Comparison of ENCODE assay signal across 8 cellular contexts in the genomic region with DNA sequence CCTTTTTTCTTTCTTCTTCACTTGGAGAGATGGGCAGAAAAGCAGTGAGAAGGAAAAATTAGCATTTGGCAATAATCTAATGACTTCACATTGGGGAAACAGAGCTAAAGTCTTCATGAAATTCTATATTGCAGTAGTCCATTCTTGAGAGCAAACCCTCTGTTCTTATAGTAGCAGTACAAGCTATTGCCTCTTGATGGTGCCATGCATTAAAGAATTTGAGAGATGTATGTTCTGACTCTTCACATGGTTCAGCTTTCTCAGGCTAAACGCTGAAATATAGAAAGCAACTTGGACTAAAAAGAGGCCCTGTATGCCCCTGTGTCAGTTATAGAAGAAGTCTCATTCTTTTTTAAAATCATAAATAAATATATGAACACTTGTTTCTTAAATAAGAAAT. TPM values are rescaled to one million over a fixed set of nuclear protein-coding genes. Genes with fewer than 3 reads are reported as not detected.
DNase-seq lines count a peak whose midpoint lies in the region; ATAC-seq and TF ChIP-seq lines count a peak whose summit lies in the region.

No MANE protein-coding gene starts in this region.

- RAD21 ChIA-PET in HCT116 (lab: Charles Lee; ENCODE audit: low non-redundant PET in 1 of 2, low total read pairs in 2 of 2, uncharacterized antibody in 2 of 2, unreplicated experiment in 2 of 2), result interaction anchor here (0.6 to 2.4 kb wide), 14 partner anchors 32 to 181 kb away, joined by 3 to 17 read pairs (median 4); a partner anchor contains a TSS

- intact Hi-C loops in HCT116 (cut with micrococcal nuclease), result loop anchor here (1.0 kb wide), 1 partner anchor 72 kb away; no protein-coding TSS in a partner anchor
- intact Hi-C loops in Panc1 (cut with micrococcal nuclease; ENCODE audit: unreplicated experiment), result loop anchor here (1.0 kb wide), 1 partner anchor 72 kb away; no protein-coding TSS in a partner anchor

- peaks cover 92% of the 10 kb centered on the region for H3K79me2 ChIP-seq in HCT116 (ENCODE audit: insufficient read depth, low read length)

- no peak for TF ChIP-seq RAD21 in HCT116 (IDR thresholded peaks at IDR 0.05; ENCODE audit: low read depth)

- H3K27ac ChIP-seq in HCT116 (ENCODE audit: low read depth, low read length), result peak overlapping the region; percentile 58
- no peak overlapping the region for H3K27ac ChIP-seq in Panc1 (ENCODE audit: low read length)
- no peak overlapping the region for H3K27ac ChIP-seq in foreskin keratinocyte

- H3K9me3 ChIP-seq in HCT116 (ENCODE audit: control insufficient read depth in 1 of 2, insufficient read depth in 1 of 2, low read depth in 1 of 2, low read length in 2 of 2) (peaks cover 0 to 7% of the 10 kb centered on the region in 2 experiments; a peak in 1 of 4 replicates), Panc1 (ENCODE audit: control insufficient read depth, insufficient read depth, low read depth, low read length) (no peaks in the 10 kb centered on the region)

- DNase-seq in AG20443 (ENCODE audit: low spot score), result peak; percentile 52
- peak; percentile 75 for DNase-seq in HCT116 (ENCODE audit: low read depth, low spot score)
- peak; percentile 30 for DNase-seq in Panc1 (ENCODE audit: low read depth, low spot score)
- no peak for DNase-seq in foreskin keratinocyte
- no peak for DNase-seq in middle frontal gyrus (ENCODE audit: extremely low spot score, low spot score)

- no peaks in the 10 kb centered on the region for H3K27me3 ChIP-seq in HCT116 (ENCODE audit: insufficient read depth, low read length)
- H3K27me3 ChIP-seq in Panc1 (ENCODE audit: control insufficient read depth, insufficient read depth, low read length), result no peaks in the 10 kb centered on the region
- H3K27me3 ChIP-seq in foreskin keratinocyte, result no peaks in the 10 kb centered on the region

- no peak overlapping the region for H3K4me3 ChIP-seq in HCT116 (replicated peaks in 1 of 2; ENCODE audit: low read depth in 1 of 2, low read length in 2 of 2)
- H3K4me3 ChIP-seq in Panc1 (ENCODE audit: low read depth in 2 of 2, low read length in 2 of 2), result no peak overlapping the region

- TF ChIP-seq POLR2A in HCT116 (IDR thresholded peaks at IDR 0.05; ENCODE audit: borderline replicate concordance, extremely low read depth, insufficient read depth, insufficient read length), result no peak

- peak overlapping the region; percentile 5; the same call in 1 of the 2 replicates for H3K9ac ChIP-seq in HCT116 (ENCODE audit: low read length)

- no peak overlapping the region for H2AFZ ChIP-seq in HCT116 (ENCODE audit: low read depth, low read length, poor library complexity, severe bottlenecking)

- peaks cover 0 to 26% of the 10 kb centered on the region in 2 experiments; a peak in 2 of 4 replicates for H3K36me3 ChIP-seq in HCT116 (ENCODE audit: control insufficient read depth in 1 of 2, insufficient read depth in 2 of 2, low read length in 2 of 2)
- H3K36me3 ChIP-seq in Panc1 (ENCODE audit: control insufficient read depth, insufficient read depth, low read length), result no peaks in the 10 kb centered on the region

- no peak overlapping the region for H3K4me2 ChIP-seq in HCT116 (ENCODE audit: low read length)

- ATAC-seq in HCT116 (peak; percentile 82), Panc1 (peak; percentile 87; the same call in 1 of the 2 replicates), foreskin keratinocyte (peak; percentile 68), HG03442 (IDR thresholded peaks at IDR 0.05; ENCODE audit: unreplicated experiment) (no peak), GM21381 (IDR thresholded peaks at IDR 0.05; ENCODE audit: unreplicated experiment) (no peak), HG03342 (IDR thresholded peaks at IDR 0.05; ENCODE audit: unreplicated experiment) (no peak)

- no peaks in the 10 kb centered on the region for H3K9me2 ChIP-seq in HCT116 (ENCODE audit: insufficient read depth)

- no peaks in the 10 kb centered on the region for H4K20me1 ChIP-seq in HCT116 (ENCODE audit: insufficient read depth)

- H3K4me1 ChIP-seq in HCT116 (ENCODE audit: control insufficient read depth in 1 of 2, insufficient read depth in 2 of 2, low read length in 2 of 2) (peaks cover 23 to 73% of the 10 kb centered on the region in 2 experiments; a peak in 3 of 4 replicates), Panc1 (ENCODE audit: control insufficient read depth, insufficient read depth, low read length) (no peaks in the 10 kb centered on the region; the same call in 1 of the 2 replicates), foreskin keratinocyte (no peaks in the 10 kb centered on the region)

- peak in 2 of 3 experiments; percentile 64 to 81; a peak in 4 of 6 replicates for TF ChIP-seq CTCF in HCT116 (IDR thresholded peaks at IDR 0.05 in 2 of 3, conservative IDR thresholded peaks at IDR 0.05 in 1 of 3; ENCODE audit: borderline replicate concordance in 1 of 3, insufficient read depth in 1 of 3, low read depth in 2 of 3, low read length in 2 of 3)
- TF ChIP-seq CTCF in Panc1 (IDR thresholded peaks at IDR 0.05), result peak; percentile 62; the same call in 1 of the 2 replicates
- peak; percentile 53 for TF ChIP-seq CTCF in foreskin keratinocyte (conservative IDR thresholded peaks at IDR 0.05)

- POLR2A ChIA-PET in HCT116 (lab: Charles Lee), result interaction anchor here (0.8 to 2.9 kb wide), 9 partner anchors 9 to 178 kb away, joined by 3 to 18 read pairs (median 4); a partner anchor contains a TSS
- POLR2A ChIA-PET in Panc1 (lab: Charles Lee), result no interaction called here

- CTCF ChIA-PET in HCT116 (lab: Charles Lee) (interaction anchor here (0.6 to 3.9 kb wide), 27 partner anchors 9 to 1139 kb away, joined by 3 to 35 read pairs (median 4); a partner anchor contains a TSS), Panc1 (lab: Charles Lee) (interaction anchor here (0.6 to 1.6 kb wide), 7 partner anchors 9 to 736 kb away, joined by 3 to 12 read pairs (median 5); no protein-coding TSS in a partner anchor)

- BruUV-seq in HCT116 (replicated peaks; lab: Mats Ljungman, UMichigan), result no TSS peak
- BruUV-seq in Panc1 (replicated peaks; lab: Mats Ljungman, UMichigan), result no TSS peak

- in situ Hi-C loops in Panc1 (cut with HindIII; ENCODE audit: low pct_unique_long_range_greater_than_20kb, low sequenced_read_pairs), result no loop called here

TF ChIP-seq in HCT116, 20 proteins besides CTCF, POLR2A, EP300 and RAD21:
- TF ChIP-seq SRF (IDR thresholded peaks at IDR 0.05; ENCODE audit: low read depth) (no peak), SP1 (IDR thresholded peaks at IDR 0.05; ENCODE audit: low read depth) (no peak), EGR1 (IDR thresholded peaks at IDR 0.05; ENCODE audit: low read depth) (no peak), EZH2 (IDR thresholded peaks at IDR 0.05) (no peak)
- TF ChIP-seq, protein P1, sequence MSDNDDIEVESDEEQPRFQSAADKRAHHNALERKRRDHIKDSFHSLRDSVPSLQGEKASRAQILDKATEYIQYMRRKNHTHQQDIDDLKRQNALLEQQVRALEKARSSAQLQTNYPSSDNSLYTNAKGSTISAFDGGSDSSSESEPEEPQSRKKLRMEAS (IDR thresholded peaks at IDR 0.05), result no peak

RNA-seq across cellular contexts. Expression of a gene that starts 36.0 kb away (rescaled TPM):
- 143 TPM for total RNA-seq in HCT116 (2021; ENCODE audit: unreplicated experiment)
- 37.9 and 46.8 TPM in 2 replicates for polyA plus RNA-seq in HCT116 (2012)
- total RNA-seq in Panc1 (2021; ENCODE audit: unreplicated experiment), result 11.3 TPM
- polyA plus RNA-seq in Panc1 (2012; ENCODE audit: insufficient read length), result 4.1 TPM
- 93.8 and 110 TPM in 2 replicates for total RNA-seq in foreskin keratinocyte
- polyA plus RNA-seq in foreskin keratinocyte, result 28.0 and 35.5 TPM in 2 replicates

Comparison
In these comparisons a context has a peak if more than half of its experiments do, and no peak if none do; other contexts are left out.
1. DNase-seq: peak in AG20443 (single experiment), HCT116 (single experiment) and Panc1 (single experiment); none in foreskin keratinocyte (0 of 2) and middle frontal gyrus (single experiment).
2. ATAC-seq: peak in HCT116 (single experiment), Panc1 (single experiment) and foreskin keratinocyte (single experiment); none in HG03442 (single experiment), GM21381 (single experiment) and HG03342 (single experiment).
3. Peak in every context shown above with its lines, with median percentiles within 50 percentile points of each other: CTCF ChIP-seq.